Comparison of ENCODE assay signal across 9 cellular contexts in genomic region chr9:91395553-91396470, GRCh38. TPM values are rescaled to one million over a fixed set of nuclear protein-coding genes. Genes with fewer than 3 reads are reported as not detected.
A peak's percentile ranks its signal among the peaks of the same experiment; 100 is the strongest.
DNase-seq lines count a peak whose midpoint lies in the region; ATAC-seq, FAIRE-seq and TF ChIP-seq lines count a peak whose summit lies in the region.
"Had no signal": no experiment of that assay in that cellular context is flagged by ENCODE, and none has a peak within 500 bp of the region (broad histone marks: within the 10 kb centered on the region; RNA-seq: fewer than 3 reads in every experiment).

No MANE protein-coding gene starts in this region.

- intact Hi-C loops in activated T-helper 1 cell treated with anti-CD3 and anti-CD28 coated beads, Interleukin-12 subunit alpha, Interleukin-12 subunit beta, Interleukin-2, Interleukin-4 antibody, amounts not matched to agents 30 ng/mL and 10 ng/mL and 1 ng/mL, durations not matched to agents 14 hours and 24 hours and 36 hours (cut with micrococcal nuclease) = loop anchor here (1.0 kb wide), 8 partner anchors 19 to 349 kb away; no protein-coding TSS in a partner anchor
- intact Hi-C loops in transverse colon (cut with DNase I; ENCODE audit: low total_unique reads) = no loop called here

- no peak for TF ChIP-seq CTCF in transverse colon (IDR thresholded peaks at IDR 0.05)

- 67 to 91% methylated on average over 6 to 7 of the region's 7 CpGs for WGBS in transverse colon (ENCODE audit: low coverage in 1 of 2), 2 donors

- H3K4me1 Mint-ChIP-seq in activated T-helper 1 cell treated with anti-CD3 and anti-CD28 coated beads, Interleukin-12 subunit alpha, Interleukin-12 subunit beta, Interleukin-2, Interleukin-4 antibody, amounts not matched to agents 30 ng/mL and 10 ng/mL and 1 ng/mL, durations not matched to agents 14 hours and 24 hours and 36 hours (ENCODE audit: low read depth) = peaks cover 21% of the 10 kb centered on the region
- H3K4me1 Mint-ChIP-seq: brain had no signal

- H3K4me3 ChIP-seq in neuron (ENCODE audit: low read length) (no peak overlapping the region), transverse colon (no peak overlapping the region), Karpas-422 (ENCODE audit: low read length) (no peak overlapping the region)

- H3K9me2 ChIP-seq in Karpas-422 (replicated peaks; ENCODE audit: insufficient read depth, low read length) = no peaks in the 10 kb centered on the region

- H2AFZ ChIP-seq in neuron (ENCODE audit: low read depth, low read length) = peak overlapping the region; percentile 17
- H2AFZ ChIP-seq in Karpas-422 (ENCODE audit: low read length) = no peak overlapping the region

- no peaks in the 10 kb centered on the region for H3K9me3 ChIP-seq in neuron (ENCODE audit: low read length)
- no peaks in the 10 kb centered on the region for H3K9me3 ChIP-seq in transverse colon
- no peaks in the 10 kb centered on the region for H3K9me3 ChIP-seq in Karpas-422 (ENCODE audit: low read length)

- H3K27me3 Mint-ChIP-seq in activated T-helper 1 cell treated with anti-CD3 and anti-CD28 coated beads, Interleukin-12 subunit alpha, Interleukin-12 subunit beta, Interleukin-2, Interleukin-4 antibody, amounts not matched to agents 30 ng/mL and 10 ng/mL and 1 ng/mL, durations not matched to agents 14 hours and 24 hours and 36 hours (ENCODE audit: insufficient read depth) = peaks cover 11% of the 10 kb centered on the region
- H3K27me3 Mint-ChIP-seq: brain had no signal

- no peak overlapping the region for H3K4me2 ChIP-seq in Karpas-422 (ENCODE audit: low read depth, low read length, poor library complexity, severe bottlenecking)

- TF ChIP-seq EP300 in transverse colon (IDR thresholded peaks at IDR 0.05; ENCODE audit: low read depth) = no peak

- H3K27ac ChIP-seq in transverse colon = peak overlapping the region in 1 of 4 donors; percentile 18
- no peak overlapping the region for H3K27ac ChIP-seq in Karpas-422 (ENCODE audit: low read length)

- TF ChIP-seq POLR2A in transverse colon (IDR thresholded peaks at IDR 0.05) = no peak

- no peaks in the 10 kb centered on the region for H3K4me1 ChIP-seq in neuron (ENCODE audit: insufficient read depth, low read length)
- H3K4me1 ChIP-seq in transverse colon = no peaks in the 10 kb centered on the region
- no peaks in the 10 kb centered on the region for H3K4me1 ChIP-seq in Karpas-422 (ENCODE audit: low read length)

- H3K36me3 Mint-ChIP-seq in activated T-helper 1 cell treated with anti-CD3 and anti-CD28 coated beads, Interleukin-12 subunit alpha, Interleukin-12 subunit beta, Interleukin-2, Interleukin-4 antibody, amounts not matched to agents 30 ng/mL and 10 ng/mL and 1 ng/mL, durations not matched to agents 14 hours and 24 hours and 36 hours (ENCODE audit: low read depth) = peaks cover 7% of the 10 kb centered on the region
- H3K36me3 Mint-ChIP-seq: brain had no signal

- peak; percentile 64 for ATAC-seq in HG03521 (IDR thresholded peaks at IDR 0.05; ENCODE audit: unreplicated experiment)

- no peaks in the 10 kb centered on the region for H3K9me3 Mint-ChIP-seq in activated T-helper 1 cell treated with anti-CD3 and anti-CD28 coated beads, Interleukin-12 subunit alpha, Interleukin-12 subunit beta, Interleukin-2, Interleukin-4 antibody, amounts not matched to agents 30 ng/mL and 10 ng/mL and 1 ng/mL, durations not matched to agents 14 hours and 24 hours and 36 hours
- H3K9me3 Mint-ChIP-seq: brain had no signal

- H3K9ac ChIP-seq in Karpas-422 (ENCODE audit: low read length) = no peak overlapping the region

- peak overlapping the region; percentile 73 for H3K4me3 Mint-ChIP-seq in activated T-helper 1 cell treated with anti-CD3 and anti-CD28 coated beads, Interleukin-12 subunit alpha, Interleukin-12 subunit beta, Interleukin-2, Interleukin-4 antibody, amounts not matched to agents 30 ng/mL and 10 ng/mL and 1 ng/mL, durations not matched to agents 14 hours and 24 hours and 36 hours
- H3K4me3 Mint-ChIP-seq: brain had no signal

- H3K79me2 ChIP-seq in Karpas-422 (ENCODE audit: low read length) = no peaks in the 10 kb centered on the region

- DNase-seq in GM18507 (ENCODE audit: extremely low spot score, insufficient read length, low read depth) = peak; percentile 33
- peak; percentile 33 for DNase-seq in activated T-helper 1 cell treated with anti-CD3 and anti-CD28 coated beads, Interleukin-12 subunit alpha, Interleukin-12 subunit beta, Interleukin-2, Interleukin-4 antibody, amounts not matched to agents 30 ng/mL and 10 ng/mL and 1 ng/mL, durations not matched to agents 14 hours and 24 hours and 36 hours (ENCODE audit: low spot score)
- no peak for DNase-seq in transverse colon
- no peak for DNase-seq in NOMO-1 treated with dmso at 0.1 percent for 144 hours (lab: John Stamatoyannopoulos, UW; ENCODE audit: unreplicated experiment)
- no peak for DNase-seq in Karpas-422
- DNase-seq in GOT3 (lab: John Stamatoyannopoulos, UW) = no peak

- H3K36me3 ChIP-seq in neuron (ENCODE audit: insufficient read depth, low read length) (no peaks in the 10 kb centered on the region), transverse colon (no peaks in the 10 kb centered on the region), Karpas-422 (ENCODE audit: insufficient read depth, low read length) (no peaks in the 10 kb centered on the region)

- H3K27me3 ChIP-seq in neuron (ENCODE audit: insufficient read depth, low read length) (no peaks in the 10 kb centered on the region), transverse colon (no peaks in the 10 kb centered on the region), Karpas-422 (ENCODE audit: low read length) (no peaks in the 10 kb centered on the region)

- H4K20me1 ChIP-seq in Karpas-422 (ENCODE audit: insufficient read depth, low read depth, low read length) = no peaks in the 10 kb centered on the region

- peak overlapping the region; percentile 84 for H3K27ac Mint-ChIP-seq in activated T-helper 1 cell treated with anti-CD3 and anti-CD28 coated beads, Interleukin-12 subunit alpha, Interleukin-12 subunit beta, Interleukin-2, Interleukin-4 antibody, amounts not matched to agents 30 ng/mL and 10 ng/mL and 1 ng/mL, durations not matched to agents 14 hours and 24 hours and 36 hours

- in situ Hi-C loops in transverse colon (cut with MboI; ENCODE audit: low pct_ligation_motif_present in 1 of 4, low pct_unique_long_range_greater_than_20kb in 1 of 4, low sequenced_read_pairs in 3 of 4) = no loop called here

- FAIRE-seq in GM18507 (lab: Jason Lieb, UNC) = peak; percentile 81

RNA-seq across cellular contexts. Expression of gene NFIL3, which starts 27.8 kb away (rescaled TPM):
- 124 TPM in 2 replicates for total RNA-seq in activated T-helper 1 cell treated with anti-CD3 and anti-CD28 coated beads, Interleukin-12 subunit alpha, Interleukin-12 subunit beta, Interleukin-2, Interleukin-4 antibody, amounts not matched to agents 30 ng/mL and 10 ng/mL and 1 ng/mL, durations not matched to agents 14 hours and 24 hours and 36 hours
- total RNA-seq in transverse colon = 10 to 100 TPM; 15.8 to 26.4 (median 22.2) TPM
- 1.9 and 4.1 TPM in 2 replicates for total RNA-seq in Karpas-422 (2014; rRNA removed; shearing (Covaris generic); ENCODE audit: low replicate concordance)

RNA-seq across cellular contexts. Expression of gene AUH, which starts 34.1 kb away (rescaled TPM):
- total RNA-seq in activated T-helper 1 cell treated with anti-CD3 and anti-CD28 coated beads, Interleukin-12 subunit alpha, Interleukin-12 subunit beta, Interleukin-2, Interleukin-4 antibody, amounts not matched to agents 30 ng/mL and 10 ng/mL and 1 ng/mL, durations not matched to agents 14 hours and 24 hours and 36 hours = 50.4 and 53.3 TPM in 2 replicates
- 100 to 1,000 TPM in 2 of 4 donors, 10 to 100 TPM in 2; 55.0 to 136 (median 83.8) TPM for total RNA-seq in transverse colon
- total RNA-seq in Karpas-422 (2014; rRNA removed; shearing (Covaris generic); ENCODE audit: low replicate concordance) = 29.2 and 49.6 TPM in 2 replicates

Comparison
In these comparisons a context has a peak if more than half of its experiments do, and no peak if none do; other contexts are left out.
1. DNase-seq: peak in GM18507 (single experiment) and activated T-helper 1 cell treated with anti-CD3 and anti-CD28 coated beads, Interleukin-12 subunit alpha, Interleukin-12 subunit beta, Interleukin-2, Interleukin-4 antibody, amounts not matched to agents 30 ng/mL and 10 ng/mL and 1 ng/mL, durations not matched to agents 14 hours and 24 hours and 36 hours (single experiment); none in transverse colon (single experiment), NOMO-1 treated with dmso at 0.1 percent for 144 hours (single experiment), Karpas-422 (single experiment) and GOT3 (single experiment).